8 cellular contexts compared by ENCODE assay signal in genomic region chr4:140861359-140862181, GRCh38.
DNase-seq lines count a peak whose midpoint lies in the region; ATAC-seq, FAIRE-seq and TF ChIP-seq lines count a peak whose summit lies in the region.

No MANE protein-coding gene starts in this region.

- H3K4me2 ChIP-seq in OCI-LY1 (ENCODE audit: low read length) = no peak overlapping the region

- H3K79me2 ChIP-seq in OCI-LY1 (ENCODE audit: insufficient read depth, low read length) = no peaks in the 10 kb centered on the region

- H3K4me1 Mint-ChIP-seq in activated naive CD8-positive, alpha-beta T cell treated with anti-CD3 and anti-CD28 coated beads, Interleukin-2, amount 50 U/mL, for 24 hours = no peaks in the 10 kb centered on the region
- peaks cover 16% of the 10 kb centered on the region for H3K4me1 Mint-ChIP-seq in progenitor cell of endocrine pancreas (ENCODE audit: low read depth)

- no peaks in the 10 kb centered on the region for H3K36me3 ChIP-seq in OCI-LY1 (ENCODE audit: insufficient read depth, low read length)
- H3K36me3 ChIP-seq in effector memory CD4-positive, alpha-beta T cell (ENCODE audit: control insufficient read depth, insufficient read depth, low read length) = no peaks in the 10 kb centered on the region

- FAIRE-seq in GM19239 (lab: Jason Lieb, UNC) = peak; percentile 94

- no peak overlapping the region for H3K27ac Mint-ChIP-seq in activated naive CD8-positive, alpha-beta T cell treated with anti-CD3 and anti-CD28 coated beads, Interleukin-2, amount 50 U/mL, for 24 hours
- H3K27ac Mint-ChIP-seq in progenitor cell of endocrine pancreas = no peak overlapping the region

- no peak overlapping the region for H2AFZ ChIP-seq in OCI-LY1 (ENCODE audit: low read length)

- no peak overlapping the region for H3K27ac ChIP-seq in OCI-LY1 (ENCODE audit: low read depth, low read length, poor library complexity, severe bottlenecking)
- H3K27ac ChIP-seq in effector memory CD4-positive, alpha-beta T cell (ENCODE audit: insufficient read depth, low read length, poor library complexity, severe bottlenecking) = no peak overlapping the region

- H3K27me3 ChIP-seq in OCI-LY1 (ENCODE audit: insufficient read depth, low read length) = no peaks in the 10 kb centered on the region
- H3K27me3 ChIP-seq in effector memory CD4-positive, alpha-beta T cell (replicated peaks; ENCODE audit: control insufficient read depth, insufficient read depth, low read length, poor library complexity, severe bottlenecking) = no peaks in the 10 kb centered on the region

- intact Hi-C loops in Right ventricle myocardium superior (cut with DNase I) = loop anchor here (2.0 kb wide), 1 partner anchor 271 kb away; the partner anchor contains the start of gene RNF150

- no peaks in the 10 kb centered on the region for H3K9me3 Mint-ChIP-seq in activated naive CD8-positive, alpha-beta T cell treated with anti-CD3 and anti-CD28 coated beads, Interleukin-2, amount 50 U/mL, for 24 hours
- H3K9me3 Mint-ChIP-seq in progenitor cell of endocrine pancreas (ENCODE audit: low read depth) = no peaks in the 10 kb centered on the region

- no peaks in the 10 kb centered on the region for H3K9me2 ChIP-seq in OCI-LY1 (ENCODE audit: low read depth, low read length)

- H3K4me3 ChIP-seq in OCI-LY1 (ENCODE audit: low read depth, low read length, poor library complexity, severe bottlenecking) = no peak overlapping the region
- H3K4me3 ChIP-seq in effector memory CD4-positive, alpha-beta T cell (ENCODE audit: insufficient read depth, low read depth, low read length, poor library complexity, severe bottlenecking) = no peak overlapping the region

- H3K4me3 Mint-ChIP-seq in activated naive CD8-positive, alpha-beta T cell treated with anti-CD3 and anti-CD28 coated beads, Interleukin-2, amount 50 U/mL, for 24 hours = no peak overlapping the region
- H3K4me3 Mint-ChIP-seq in progenitor cell of endocrine pancreas (ENCODE audit: low read depth) = no peak overlapping the region

- no peaks in the 10 kb centered on the region for H3F3A ChIP-seq in OCI-LY1 (ENCODE audit: insufficient read depth, low read length)

- ATAC-seq in activated naive CD8-positive, alpha-beta T cell treated with anti-CD3 and anti-CD28 coated beads, Interleukin-2, amount 50 U/mL, for 24 hours = peak; percentile 40
- peak; percentile 73 for ATAC-seq in Right ventricle myocardium superior (ENCODE audit: poor library complexity)

- no peaks in the 10 kb centered on the region for H3K36me3 Mint-ChIP-seq in activated naive CD8-positive, alpha-beta T cell treated with anti-CD3 and anti-CD28 coated beads, Interleukin-2, amount 50 U/mL, for 24 hours (ENCODE audit: low read depth)
- H3K36me3 Mint-ChIP-seq in progenitor cell of endocrine pancreas (ENCODE audit: insufficient read depth) = peaks cover 3% of the 10 kb centered on the region

- H3K9me3 ChIP-seq in OCI-LY1 (ENCODE audit: low read length) = no peaks in the 10 kb centered on the region
- H3K9me3 ChIP-seq in effector memory CD4-positive, alpha-beta T cell (ENCODE audit: control insufficient read depth, low read length) = no peaks in the 10 kb centered on the region

- peak; percentile 78 for TF ChIP-seq CTCF in OCI-LY1 (IDR thresholded peaks at IDR 0.05; ENCODE audit: low read length)
- TF ChIP-seq CTCF in progenitor cell of endocrine pancreas (IDR thresholded peaks at IDR 0.05; ENCODE audit: unreplicated experiment) = peak; percentile 89

- H3K9ac ChIP-seq in OCI-LY1 (ENCODE audit: low read length) = no peak overlapping the region

- no peaks in the 10 kb centered on the region for H4K20me1 ChIP-seq in OCI-LY1 (ENCODE audit: insufficient read depth, low read length)

- peak; percentile 75 for DNase-seq in COLO829 (ENCODE audit: low spot score)
- peak; percentile 15 for DNase-seq in GM19239 (ENCODE audit: insufficient read length, low spot score)
- peak; percentile 69 for DNase-seq in HT1080 (ENCODE audit: low read depth)
- peak; percentile 43 for DNase-seq in activated naive CD8-positive, alpha-beta T cell treated with anti-CD3 and anti-CD28 coated beads, Interleukin-2, amount 50 U/mL, for 24 hours
- DNase-seq in Right ventricle myocardium superior = no peak
- peak; percentile 24 for DNase-seq in progenitor cell of endocrine pancreas (ENCODE audit: low spot score, unreplicated experiment)
- DNase-seq in effector memory CD4-positive, alpha-beta T cell = no peak

- no peaks in the 10 kb centered on the region for H3K4me1 ChIP-seq in OCI-LY1 (ENCODE audit: insufficient read depth, low read length, severe bottlenecking)
- no peaks in the 10 kb centered on the region for H3K4me1 ChIP-seq in effector memory CD4-positive, alpha-beta T cell (ENCODE audit: control insufficient read depth, insufficient read depth, low read length, poor library complexity, severe bottlenecking)

- peaks cover 5% of the 10 kb centered on the region for H3K27me3 Mint-ChIP-seq in activated naive CD8-positive, alpha-beta T cell treated with anti-CD3 and anti-CD28 coated beads, Interleukin-2, amount 50 U/mL, for 24 hours
- no peaks in the 10 kb centered on the region for H3K27me3 Mint-ChIP-seq in progenitor cell of endocrine pancreas

Comparison
In these comparisons a context has a peak if more than half of its experiments do, and no peak if none do; other contexts are left out.
1. DNase-seq: peak in COLO829 (single experiment), GM19239 (single experiment), HT1080 (single experiment), activated naive CD8-positive, alpha-beta T cell treated with anti-CD3 and anti-CD28 coated beads, Interleukin-2, amount 50 U/mL, for 24 hours (single experiment) and progenitor cell of endocrine pancreas (single experiment); none in Right ventricle myocardium superior (single experiment) and effector memory CD4-positive, alpha-beta T cell (0 of 3).